Comparison of ENCODE assay signal across 1 cellular context in genomic region chr5:36934740-36935356, GRCh38.
TF ChIP-seq lines count a peak whose summit lies in the region.

No MANE protein-coding gene starts in this region.

TF ChIP-seq in GM23338, 12 proteins besides CTCF, POLR2A, EP300 and RAD21:
- TF ChIP-seq, protein P1, sequence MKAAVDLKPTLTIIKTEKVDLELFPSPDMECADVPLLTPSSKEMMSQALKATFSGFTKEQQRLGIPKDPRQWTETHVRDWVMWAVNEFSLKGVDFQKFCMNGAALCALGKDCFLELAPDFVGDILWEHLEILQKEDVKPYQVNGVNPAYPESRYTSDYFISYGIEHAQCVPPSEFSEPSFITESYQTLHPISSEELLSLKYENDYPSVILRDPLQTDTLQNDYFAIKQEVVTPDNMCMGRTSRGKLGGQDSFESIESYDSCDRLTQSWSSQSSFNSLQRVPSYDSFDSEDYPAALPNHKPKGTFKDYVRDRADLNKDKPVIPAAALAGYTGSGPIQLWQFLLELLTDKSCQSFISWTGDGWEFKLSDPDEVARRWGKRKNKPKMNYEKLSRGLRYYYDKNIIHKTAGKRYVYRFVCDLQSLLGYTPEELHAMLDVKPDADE (IDR thresholded peaks at IDR 0.05): no peak
- no peak for TF ChIP-seq STAT1 (IDR thresholded peaks at IDR 0.05; ENCODE audit: unreplicated experiment)
- TF ChIP-seq CREB1 (CRISPR knock-in tag; IDR thresholded peaks at IDR 0.05; ENCODE audit: low read depth): no peak
- TF ChIP-seq, protein P2, sequence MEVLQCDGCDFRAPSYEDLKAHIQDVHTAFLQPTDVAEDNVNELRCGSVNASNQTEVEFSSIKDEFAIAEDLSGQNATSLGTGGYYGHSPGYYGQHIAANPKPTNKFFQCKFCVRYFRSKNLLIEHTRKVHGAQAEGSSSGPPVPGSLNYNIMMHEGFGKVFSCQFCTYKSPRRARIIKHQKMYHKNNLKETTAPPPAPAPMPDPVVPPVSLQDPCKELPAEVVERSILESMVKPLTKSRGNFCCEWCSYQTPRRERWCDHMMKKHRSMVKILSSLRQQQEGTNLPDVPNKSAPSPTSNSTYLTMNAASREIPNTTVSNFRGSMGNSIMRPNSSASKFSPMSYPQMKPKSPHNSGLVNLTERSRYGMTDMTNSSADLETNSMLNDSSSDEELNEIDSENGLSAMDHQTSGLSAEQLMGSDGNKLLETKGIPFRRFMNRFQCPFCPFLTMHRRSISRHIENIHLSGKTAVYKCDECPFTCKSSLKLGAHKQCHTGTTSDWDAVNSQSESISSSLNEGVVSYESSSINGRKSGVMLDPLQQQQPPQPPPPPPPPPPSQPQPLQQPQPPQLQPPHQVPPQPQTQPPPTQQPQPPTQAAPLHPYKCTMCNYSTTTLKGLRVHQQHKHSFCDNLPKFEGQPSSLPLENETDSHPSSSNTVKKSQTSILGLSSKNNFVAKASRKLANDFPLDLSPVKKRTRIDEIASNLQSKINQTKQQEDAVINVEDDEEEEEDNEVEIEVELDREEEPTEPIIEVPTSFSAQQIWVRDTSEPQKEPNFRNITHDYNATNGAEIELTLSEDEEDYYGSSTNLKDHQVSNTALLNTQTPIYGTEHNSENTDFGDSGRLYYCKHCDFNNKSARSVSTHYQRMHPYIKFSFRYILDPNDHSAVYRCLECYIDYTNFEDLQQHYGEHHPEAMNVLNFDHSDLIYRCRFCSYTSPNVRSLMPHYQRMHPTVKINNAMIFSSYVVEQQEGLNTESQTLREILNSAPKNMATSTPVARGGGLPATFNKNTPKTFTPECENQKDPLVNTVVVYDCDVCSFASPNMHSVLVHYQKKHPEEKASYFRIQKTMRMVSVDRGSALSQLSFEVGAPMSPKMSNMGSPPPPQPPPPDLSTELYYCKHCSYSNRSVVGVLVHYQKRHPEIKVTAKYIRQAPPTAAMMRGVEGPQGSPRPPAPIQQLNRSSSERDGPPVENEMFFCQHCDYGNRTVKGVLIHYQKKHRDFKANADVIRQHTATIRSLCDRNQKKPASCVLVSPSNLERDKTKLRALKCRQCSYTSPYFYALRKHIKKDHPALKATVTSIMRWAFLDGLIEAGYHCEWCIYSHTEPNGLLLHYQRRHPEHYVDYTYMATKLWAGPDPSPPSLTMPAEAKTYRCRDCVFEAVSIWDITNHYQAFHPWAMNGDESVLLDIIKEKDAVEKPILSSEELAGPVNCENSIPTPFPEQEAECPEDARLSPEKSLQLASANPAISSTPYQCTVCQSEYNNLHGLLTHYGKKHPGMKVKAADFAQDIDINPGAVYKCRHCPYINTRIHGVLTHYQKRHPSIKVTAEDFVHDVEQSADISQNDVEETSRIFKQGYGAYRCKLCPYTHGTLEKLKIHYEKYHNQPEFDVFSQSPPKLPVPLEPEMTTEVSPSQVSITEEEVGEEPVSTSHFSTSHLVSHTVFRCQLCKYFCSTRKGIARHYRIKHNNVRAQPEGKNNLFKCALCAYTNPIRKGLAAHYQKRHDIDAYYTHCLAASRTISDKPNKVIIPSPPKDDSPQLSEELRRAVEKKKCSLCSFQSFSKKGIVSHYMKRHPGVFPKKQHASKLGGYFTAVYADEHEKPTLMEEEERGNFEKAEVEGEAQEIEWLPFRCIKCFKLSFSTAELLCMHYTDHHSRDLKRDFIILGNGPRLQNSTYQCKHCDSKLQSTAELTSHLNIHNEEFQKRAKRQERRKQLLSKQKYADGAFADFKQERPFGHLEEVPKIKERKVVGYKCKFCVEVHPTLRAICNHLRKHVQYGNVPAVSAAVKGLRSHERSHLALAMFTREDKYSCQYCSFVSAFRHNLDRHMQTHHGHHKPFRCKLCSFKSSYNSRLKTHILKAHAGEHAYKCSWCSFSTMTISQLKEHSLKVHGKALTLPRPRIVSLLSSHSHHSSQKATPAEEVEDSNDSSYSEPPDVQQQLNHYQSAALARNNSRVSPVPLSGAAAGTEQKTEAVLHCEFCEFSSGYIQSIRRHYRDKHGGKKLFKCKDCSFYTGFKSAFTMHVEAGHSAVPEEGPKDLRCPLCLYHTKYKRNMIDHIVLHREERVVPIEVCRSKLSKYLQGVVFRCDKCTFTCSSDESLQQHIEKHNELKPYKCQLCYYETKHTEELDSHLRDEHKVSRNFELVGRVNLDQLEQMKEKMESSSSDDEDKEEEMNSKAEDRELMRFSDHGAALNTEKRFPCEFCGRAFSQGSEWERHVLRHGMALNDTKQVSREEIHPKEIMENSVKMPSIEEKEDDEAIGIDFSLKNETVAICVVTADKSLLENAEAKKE (CRISPR knock-in tag; IDR thresholded peaks at IDR 0.05): no peak
- no peak for TF ChIP-seq NANOG (IDR thresholded peaks at IDR 0.05; ENCODE audit: borderline replicate concordance)
- no peak for TF ChIP-seq ZNF114 (CRISPR knock-in tag; IDR thresholded peaks at IDR 0.05)
- TF ChIP-seq EZH2phosphoT487 (IDR thresholded peaks at IDR 0.05; ENCODE audit: unreplicated experiment): no peak
- no peak for TF ChIP-seq EZH2 (IDR thresholded peaks at IDR 0.05; ENCODE audit: low read depth, unreplicated experiment)
- TF ChIP-seq POLR2AphosphoS5 (IDR thresholded peaks at IDR 0.05; ENCODE audit: low read depth): no peak
- no peak for TF ChIP-seq JUNB (IDR thresholded peaks at IDR 0.05; ENCODE audit: unreplicated experiment)
- TF ChIP-seq ZNF331 (CRISPR knock-in tag; IDR thresholded peaks at IDR 0.05; ENCODE audit: low read depth): no peak
